1 cellular context compared by ENCODE assay signal in the genomic region with DNA sequence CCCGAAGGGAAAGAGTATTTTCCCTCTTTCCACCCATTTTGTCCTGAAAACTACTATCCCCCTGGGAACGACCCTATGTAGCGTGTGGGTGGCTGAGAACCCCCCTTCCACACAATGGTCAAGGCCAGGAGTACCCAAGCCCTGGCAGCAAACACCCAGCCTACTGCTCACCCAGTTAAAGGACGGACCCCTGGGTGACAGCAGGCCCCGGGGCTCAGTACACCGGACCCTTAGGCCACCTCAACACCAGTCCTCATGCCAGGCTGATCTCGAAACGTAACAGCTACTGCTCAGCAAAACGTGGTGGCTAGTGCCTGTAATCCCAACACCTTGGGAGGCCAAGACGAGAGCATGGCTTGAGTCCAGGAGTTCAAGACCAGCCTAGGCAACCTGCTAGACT.
TF ChIP-seq lines count a peak whose summit lies in the region.

No MANE protein-coding gene starts in this region.

TF ChIP-seq in A549, 52 proteins besides CTCF, POLR2A, EP300 and RAD21 (continued from another document):
- TF ChIP-seq REST (IDR thresholded peaks at IDR 0.05), result no peak
